In genomic region chr7:105521027-105521730, GRCh38 we compare ENCODE assay signal across 8 cellular contexts. TPM values are rescaled to one million over a fixed set of nuclear protein-coding genes. Genes with fewer than 3 reads are reported as not detected.
DNase-seq lines count a peak whose midpoint lies in the region; ATAC-seq, FAIRE-seq and TF ChIP-seq lines count a peak whose summit lies in the region.

No MANE protein-coding gene starts in this region.

- peak overlapping the region; percentile 96 for H3K4me2 ChIP-seq in mammary epithelial cell (ENCODE audit: insufficient read depth, low read depth, low read length)

- H3K79me2 ChIP-seq in mammary epithelial cell (ENCODE audit: insufficient read depth, low read length) = peaks cover 51% of the 10 kb centered on the region

- WGBS in mammary epithelial cell (ENCODE audit: low coverage, missing lambda C conversion rate) = 19% methylated on average over 13 of the region's 25 CpGs
- 4 to 14% (median 9%) methylated on average over 25 of the region's 25 CpGs for WGBS in small intestine, 3 donors

- intact Hi-C loops in mammary epithelial cell (cut with micrococcal nuclease) = no loop called here

- H3K27ac ChIP-seq in mammary epithelial cell (ENCODE audit: insufficient read depth, low read depth, low read length) = peak overlapping the region; percentile 75
- H3K27ac ChIP-seq in small intestine (ENCODE audit: low read depth in 1 of 2, low read length in 1 of 2) = peak overlapping the region; percentile 84 to 94

- CTCF ChIA-PET in mammary epithelial cell (lab: Charles Lee; ENCODE audit: low non-redundant PET) = no interaction called here

- peak overlapping the region; percentile 93 for H2AFZ ChIP-seq in mammary epithelial cell (ENCODE audit: low read depth, low read length)

- H3K4me3 ChIP-seq in mammary epithelial cell (replicated peaks in 1 of 3; ENCODE audit: insufficient read depth in 1 of 3, low read depth in 2 of 3, low read length in 3 of 3) = peak overlapping the region; percentile 74 to 91 (median 90)
- H3K4me3 ChIP-seq in small intestine (ENCODE audit: low read depth in 1 of 2, low read length in 2 of 2) = peak overlapping the region; percentile 67 to 69

- DNase-seq in NCI-H1092 treated with DMSO at 0.1 percent for 48 hours (lab: John Stamatoyannopoulos, UW) = peak; percentile 80
- peak; percentile 47 for DNase-seq in T-helper 2 cell treated with Interferon-gamma antibody and Interleukin-4, amounts not matched to agents 5 μg/mL and 100 μg/mL, for 36 hours (ENCODE audit: low spot score)
- peak; percentile 56 for DNase-seq in mammary epithelial cell
- peak; percentile 83 for DNase-seq in islet precursor cell
- peak; percentile 67 for DNase-seq in small intestine
- DNase-seq in effector CD8-positive, alpha-beta T cell (lab: John Stamatoyannopoulos, UW) = no peak

- H3K36me3 ChIP-seq in mammary epithelial cell (ENCODE audit: insufficient read depth, low read length) (peaks cover 4% of the 10 kb centered on the region), small intestine (ENCODE audit: control insufficient read depth in 2 of 2, insufficient read depth in 2 of 2, low read length in 2 of 2) (no peaks in the 10 kb centered on the region)

- in situ Hi-C loops in mammary epithelial cell (cut with MboI; ENCODE audit: low sequenced_read_pairs in 2 of 2) = no loop called here

- H3K9me3 ChIP-seq in mammary epithelial cell (replicated peaks; ENCODE audit: insufficient read depth, low read length) (no peaks in the 10 kb centered on the region), small intestine (ENCODE audit: control insufficient read depth, low read depth) (no peaks in the 10 kb centered on the region)

- peak overlapping the region; percentile 79 for H3K9ac ChIP-seq in mammary epithelial cell (ENCODE audit: insufficient read depth, low read length)

- no peak for FAIRE-seq in small intestine (lab: Jason Lieb, UNC)

- no TSS peak for BruUV-seq in mammary epithelial cell (replicated peaks; lab: Mats Ljungman, UMichigan)

- H3K9me3 Mint-ChIP-seq in T-helper 2 cell treated with Interferon-gamma antibody and Interleukin-4, amounts not matched to agents 5 μg/mL and 100 μg/mL, for 36 hours = no peaks in the 10 kb centered on the region

- H3K4me1 ChIP-seq in mammary epithelial cell (ENCODE audit: insufficient read depth, low read length) (no peaks in the 10 kb centered on the region), small intestine (ENCODE audit: control insufficient read depth in 2 of 2, insufficient read depth in 1 of 2, low read depth in 1 of 2, low read length in 1 of 2) (no peaks in the 10 kb centered on the region)

- no peaks in the 10 kb centered on the region for H4K20me1 ChIP-seq in mammary epithelial cell (ENCODE audit: insufficient read depth, low read length)

- H3K27me3 Mint-ChIP-seq in T-helper 2 cell treated with Interferon-gamma antibody and Interleukin-4, amounts not matched to agents 5 μg/mL and 100 μg/mL, for 36 hours (ENCODE audit: low read depth) = no peaks in the 10 kb centered on the region

- H3K27ac Mint-ChIP-seq in T-helper 2 cell treated with Interferon-gamma antibody and Interleukin-4, amounts not matched to agents 5 μg/mL and 100 μg/mL, for 36 hours = peak overlapping the region; percentile 98

- peaks cover 9% of the 10 kb centered on the region for H3K36me3 Mint-ChIP-seq in T-helper 2 cell treated with Interferon-gamma antibody and Interleukin-4, amounts not matched to agents 5 μg/mL and 100 μg/mL, for 36 hours (ENCODE audit: low read depth)

- H3K4me1 Mint-ChIP-seq in T-helper 2 cell treated with Interferon-gamma antibody and Interleukin-4, amounts not matched to agents 5 μg/mL and 100 μg/mL, for 36 hours (ENCODE audit: low read depth) = peaks cover 10% of the 10 kb centered on the region

- no peaks in the 10 kb centered on the region for H3K27me3 ChIP-seq in mammary epithelial cell (ENCODE audit: insufficient read depth, low read length)
- no peaks in the 10 kb centered on the region for H3K27me3 ChIP-seq in small intestine (ENCODE audit: control insufficient read depth in 2 of 2, insufficient read depth in 2 of 2, low read length in 2 of 2)

- ATAC-seq in GM18505 (IDR thresholded peaks at IDR 0.05; ENCODE audit: unreplicated experiment) (peak; percentile 28), HG02759 (IDR thresholded peaks at IDR 0.05; ENCODE audit: unreplicated experiment) (peak; percentile 44)

- H3K4me3 Mint-ChIP-seq in T-helper 2 cell treated with Interferon-gamma antibody and Interleukin-4, amounts not matched to agents 5 μg/mL and 100 μg/mL, for 36 hours = peak overlapping the region; percentile 97

- no peak for TF ChIP-seq CTCF in mammary epithelial cell (conservative IDR thresholded peaks at IDR 0.05 in 1 of 2, IDR thresholded peaks at IDR 0.05 in 1 of 2; ENCODE audit: extremely low read depth in 1 of 2, insufficient read depth in 1 of 2, low read depth in 1 of 2, low read length in 2 of 2)

- no peak for TF ChIP-seq POLR2A in GM18505 (IDR thresholded peaks at IDR 0.05; ENCODE audit: borderline replicate concordance, extremely low read depth, insufficient read depth, insufficient read length)

- dilution Hi-C loops in mammary epithelial cell (cut with HindIII; ENCODE audit: low sequenced_read_pairs) = no loop called here

RNA-seq across cellular contexts. Expression of gene PUS7, which starts 0.9 kb away (rescaled TPM):
- 10 to 100 TPM; 19.8 to 23.9 TPM for total RNA-seq in mammary epithelial cell
- 14.1 TPM for polyA plus RNA-seq in mammary epithelial cell
- 7.3 TPM for polyA minus RNA-seq in mammary epithelial cell
- 1 to 10 TPM; 1.3 to 7.1 (median 1.6) TPM for polyA plus RNA-seq in small intestine

RNA-seq across cellular contexts. Expression of gene RINT1, which starts 10.8 kb away (rescaled TPM):
- 10 to 100 TPM; 15.8 to 21.4 TPM for total RNA-seq in mammary epithelial cell
- polyA plus RNA-seq in mammary epithelial cell = 11.9 TPM
- polyA minus RNA-seq in mammary epithelial cell = 23.2 TPM
- 10 to 100 TPM in 1 of 3 donors, 1 to 10 TPM in 2; 9.3 to 11.6 (median 9.8) TPM for polyA plus RNA-seq in small intestine
